23 cellular contexts compared by ENCODE assay signal in genomic region chr13:49629947-49630346, GRCh38. TPM values are rescaled to one million over a fixed set of nuclear protein-coding genes. Genes with fewer than 3 reads are reported as not detected.
DNase-seq lines count a peak whose midpoint lies in the region; ATAC-seq and TF ChIP-seq lines count a peak whose summit lies in the region.
"Had no signal": no experiment of that assay in that cellular context is flagged by ENCODE, and none has a peak within 500 bp of the region (broad histone marks: within the 10 kb centered on the region; RNA-seq: fewer than 3 reads in every experiment).

No MANE protein-coding gene starts in this region.

- H3K27me3 ChIP-seq in Karpas-422 (ENCODE audit: low read length) (no peaks in the 10 kb centered on the region), left lung (no peaks in the 10 kb centered on the region)
- H3K27me3 ChIP-seq: body of pancreas, vagina had no signal

- no peaks in the 10 kb centered on the region for H3K9me2 ChIP-seq in Karpas-422 (replicated peaks; ENCODE audit: insufficient read depth, low read length)

- CTCF ChIA-PET in T-cell (lab: Charles Lee), result no interaction called here

- H3K9me3 ChIP-seq in Karpas-422 (ENCODE audit: low read length) (no peaks in the 10 kb centered on the region), left lung (no peaks in the 10 kb centered on the region)
- H3K9me3 ChIP-seq: body of pancreas, psoas muscle, vagina had no signal

- H3K4me3 ChIP-seq in Karpas-422 (ENCODE audit: low read length) (0 out of 2 replicates have a peak overlapping the region, but pooled peaks have one; percentile 72), left lung (peak overlapping the region in 1 of 2 donors; percentile 55)
- H3K4me3 ChIP-seq: body of pancreas, vagina had no signal

- H3K27me3 Mint-ChIP-seq in CD14-positive monocyte (ENCODE audit: low read depth in 3 of 3) (peaks cover 0 to 1% (median 0%) of the 10 kb centered on the region in 3 donors), naive B cell (no peaks in the 10 kb centered on the region), T-cell (no peaks in the 10 kb centered on the region)
- H3K27me3 Mint-ChIP-seq in dendritic cell treated with granulocyte-macrophage colony-stimulating factor and Interleukin-4, amounts not matched to agents 40 ng/mL and 50 ng/mL, for 4 days, result no peaks in the 10 kb centered on the region
- H3K27me3 Mint-ChIP-seq: CD4-positive, alpha-beta T cell had no signal

- intact Hi-C loops in CD14-positive monocyte (cut with micrococcal nuclease), result loop anchor here in 1 of 2 donors (2.0 kb wide), 1 partner anchor 13 kb away; no protein-coding TSS in a partner anchor
- intact Hi-C loops in dendritic cell treated with granulocyte-macrophage colony-stimulating factor and Interleukin-4, amounts not matched to agents 40 ng/mL and 50 ng/mL, for 4 days (cut with micrococcal nuclease), result no loop called here
- intact Hi-C loops in left lung (cut with DNase I), result no loop called here

- H3K27ac Mint-ChIP-seq in CD14-positive monocyte (peak overlapping the region; percentile 87 to 97 (median 94)), naive B cell (peak overlapping the region in 3 of 6 donors; percentile 60 to 98 (median 86)), T-cell (peak overlapping the region in 1 of 2 donors; percentile 39)
- H3K27ac Mint-ChIP-seq in dendritic cell treated with granulocyte-macrophage colony-stimulating factor and Interleukin-4, amounts not matched to agents 40 ng/mL and 50 ng/mL, for 4 days, result peak overlapping the region; percentile 66
- H3K27ac Mint-ChIP-seq: CD4-positive, alpha-beta T cell; mesothelial cell of epicardium had no signal

- peak overlapping the region; percentile 91 for H3K4me2 ChIP-seq in Karpas-422 (ENCODE audit: low read depth, low read length, poor library complexity, severe bottlenecking)

- H3K4me1 Mint-ChIP-seq in CD14-positive monocyte (peaks cover 78% of the 10 kb centered on the region), naive B cell (peaks cover 31 to 72% (median 64%) of the 10 kb centered on the region in 3 donors), T-cell (peaks cover 13 to 26% (median 14%) of the 10 kb centered on the region in 3 donors)
- H3K4me1 Mint-ChIP-seq in dendritic cell treated with granulocyte-macrophage colony-stimulating factor and Interleukin-4, amounts not matched to agents 40 ng/mL and 50 ng/mL, for 4 days (ENCODE audit: low read depth), result peaks cover 66% of the 10 kb centered on the region

- ATAC-seq in naive B cell (ENCODE audit: low read depth in 2 of 2), result no peak
- ATAC-seq in left lung, result no peak
- ATAC-seq in HG03520 (IDR thresholded peaks at IDR 0.05; ENCODE audit: unreplicated experiment), result no peak
- no peak for ATAC-seq in T-cell (replicated peaks in 1 of 4)
- no peak for ATAC-seq in HG03565 (IDR thresholded peaks at IDR 0.05; ENCODE audit: unreplicated experiment)
- ATAC-seq: activated naive CD4-positive, alpha-beta T cell treated with anti-CD3 and anti-CD28 coated beads, Interleukin-2, amount 50 U/mL, for 72 hours; body of pancreas; psoas muscle had no signal

- H3K27ac ChIP-seq in Karpas-422 (ENCODE audit: low read length) (no peak overlapping the region), left lung (peak overlapping the region in 1 of 2 donors; percentile 80)
- H3K27ac ChIP-seq: body of pancreas, psoas muscle, vagina had no signal

- H3K36me3 ChIP-seq in Karpas-422 (ENCODE audit: insufficient read depth, low read length) (peaks cover 4% of the 10 kb centered on the region; the same call in 1 of the 2 replicates), left lung (peaks cover 0 to 7% of the 10 kb centered on the region in 2 donors)
- H3K36me3 ChIP-seq: vagina had no signal

- H3K9me3 Mint-ChIP-seq in CD14-positive monocyte, result no peaks in the 10 kb centered on the region
- no peaks in the 10 kb centered on the region for H3K9me3 Mint-ChIP-seq in dendritic cell treated with granulocyte-macrophage colony-stimulating factor and Interleukin-4, amounts not matched to agents 40 ng/mL and 50 ng/mL, for 4 days
- no peaks in the 10 kb centered on the region for H3K9me3 Mint-ChIP-seq in naive B cell
- H3K9me3 Mint-ChIP-seq in T-cell, result no peaks in the 10 kb centered on the region
- H3K9me3 Mint-ChIP-seq: activated naive CD4-positive, alpha-beta T cell treated with anti-CD3 and anti-CD28 coated beads, Interleukin-2, amount 50 U/mL, for 72 hours; CD4-positive, alpha-beta T cell; mesothelial cell of epicardium; neural crest cell had no signal

- peak overlapping the region; percentile 92 to 97 for H3K4me3 Mint-ChIP-seq in CD14-positive monocyte
- H3K4me3 Mint-ChIP-seq in dendritic cell treated with granulocyte-macrophage colony-stimulating factor and Interleukin-4, amounts not matched to agents 40 ng/mL and 50 ng/mL, for 4 days, result peak overlapping the region; percentile 9
- H3K4me3 Mint-ChIP-seq in naive B cell, result peak overlapping the region; percentile 15 to 100 (median 98)
- no peak overlapping the region for H3K4me3 Mint-ChIP-seq in T-cell
- H3K4me3 Mint-ChIP-seq: CD4-positive, alpha-beta T cell; mesothelial cell of epicardium; neural crest cell had no signal

- H3K4me1 ChIP-seq in Karpas-422 (ENCODE audit: low read length) (peaks cover 21% of the 10 kb centered on the region), left lung (peaks cover 0 to 83% of the 10 kb centered on the region in 2 donors)
- H3K4me1 ChIP-seq: psoas muscle had no signal

- no peaks in the 10 kb centered on the region for H4K20me1 ChIP-seq in Karpas-422 (ENCODE audit: insufficient read depth, low read depth, low read length)

- no peak overlapping the region for H3K9ac ChIP-seq in Karpas-422 (ENCODE audit: low read length)

- H3K36me3 Mint-ChIP-seq in CD14-positive monocyte (peaks cover 24 to 30% of the 10 kb centered on the region in 2 donors), naive B cell (peaks cover 9 to 10% of the 10 kb centered on the region in 2 donors), T-cell (no peaks in the 10 kb centered on the region)
- peaks cover 37% of the 10 kb centered on the region for H3K36me3 Mint-ChIP-seq in dendritic cell treated with granulocyte-macrophage colony-stimulating factor and Interleukin-4, amounts not matched to agents 40 ng/mL and 50 ng/mL, for 4 days (ENCODE audit: low read depth)
- H3K36me3 Mint-ChIP-seq: mesothelial cell of epicardium had no signal

- H3K79me2 ChIP-seq in Karpas-422 (ENCODE audit: low read length), result peaks cover 36% of the 10 kb centered on the region

- no peak overlapping the region for H2AFZ ChIP-seq in Karpas-422 (ENCODE audit: low read length)

- POLR2A ChIA-PET in T-cell (lab: Charles Lee), result interaction anchor here in 1 of 2 donors (0.6 kb wide), 1 partner anchor 40 kb away, joined by 3 read pairs; no protein-coding TSS in a partner anchor

- no peak for DNase-seq in CD14-positive monocyte (ENCODE audit: low spot score)
- no peak for DNase-seq in Karpas-422
- DNase-seq in naive B cell, result no peak
- DNase-seq in left lung, result no peak
- no peak for DNase-seq in T-cell
- DNase-seq: body of pancreas; CD4-positive, alpha-beta T cell; foreskin fibroblast; hippocampal formation; Kasumi-1; NCI-H2107; NCI-H526 treated with DMSO at 0.1 percent for 48 hours; psoas muscle; SIG-M5; stimulated activated CD4-positive, alpha-beta T cell treated with anti-CD3 and anti-CD28 coated beads, Interleukin-4, amount 100 ng/mL, for 1 hour; substantia nigra had no signal

- TF ChIP-seq CTCF in CD14-positive monocyte (IDR thresholded peaks at IDR 0.05), result no peak
- no peak for TF ChIP-seq CTCF in left lung (IDR thresholded peaks at IDR 0.05)

RNA-seq across cellular contexts. Expression of gene ARL11, which starts 1.6 kb away (rescaled TPM):
- polyA plus RNA-seq in CD14-positive monocyte (10 to 100 TPM; 15.2 to 19.2 TPM), naive B cell (ENCODE audit: low read depth in 6 of 6) (10 to 100 TPM in 4 of 6 donors, 1 to 10 TPM in 2; 6.1 to 39.6 (median 11.9) TPM)
- total RNA-seq in Karpas-422 (2014; rRNA removed; shearing (Covaris generic); ENCODE audit: low replicate concordance), result 8.3 TPM in 2 replicates
- total RNA-seq in left lung (1 to 10 TPM; 2.2 to 7.6 TPM), T-cell (1 to 10 TPM in 2 of 5 donors, under 1 TPM in 3; 0.12 to 1.9 (median 0.53) TPM)
- total RNA-seq: neural crest cell had no signal

RNA-seq across cellular contexts. Expression of gene RCBTB1, which starts 44.6 kb away (rescaled TPM):
- 10 to 100 TPM in 1 of 2 donors, 1 to 10 TPM in 1; 9.8 to 13.2 TPM for polyA plus RNA-seq in CD14-positive monocyte
- 41.1 and 45.1 TPM in 2 replicates for total RNA-seq in Karpas-422 (2014; rRNA removed; shearing (Covaris generic); ENCODE audit: low replicate concordance)
- polyA plus RNA-seq in naive B cell (ENCODE audit: low read depth in 6 of 6), result 10 to 100 TPM; 13.4 to 26.5 (median 16.5) TPM
- total RNA-seq in left lung, result 10 to 100 TPM; 24.1 to 25.4 TPM
- total RNA-seq in T-cell, result 10 to 100 TPM; 15.9 to 23.9 (median 18.9) TPM

Comparison
In these comparisons a context has a peak if more than half of its experiments do, and no peak if none do; other contexts are left out.
1. H3K4me3 Mint-ChIP-seq: peak in CD14-positive monocyte (2 of 2), dendritic cell treated with granulocyte-macrophage colony-stimulating factor and Interleukin-4, amounts not matched to agents 40 ng/mL and 50 ng/mL, for 4 days (single experiment) and naive B cell (8 of 8); none in T-cell (0 of 3).